ENCODE assay signal across 1 cellular context in the genomic region with DNA sequence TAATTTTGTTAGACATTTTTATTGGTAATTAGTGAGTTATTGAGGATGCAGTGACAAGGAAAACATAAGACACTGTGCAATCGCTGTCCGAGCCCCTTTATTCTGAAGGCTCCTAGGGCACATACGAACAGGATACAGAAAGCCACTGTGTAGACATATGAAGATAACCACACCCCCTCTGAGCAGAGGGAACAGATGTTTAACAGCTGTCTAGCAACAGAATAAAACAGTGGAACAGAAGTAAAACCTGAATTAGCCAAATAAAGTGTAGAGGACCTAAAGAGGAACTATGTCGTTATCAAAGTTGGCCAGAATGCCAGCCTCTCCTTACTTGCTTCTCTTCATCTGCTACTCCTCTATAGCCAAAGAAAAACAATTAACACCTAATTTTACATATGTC.
TF ChIP-seq lines count a peak whose summit lies in the region.

No MANE protein-coding gene starts in this region.

TF ChIP-seq in K562, 482 proteins besides CTCF, POLR2A, EP300 and RAD21 (continued from another document):
- TF ChIP-seq ZMIZ1 (IDR thresholded peaks at IDR 0.05; ENCODE audit: low read depth in 2 of 2, low read length in 2 of 2): no peak
- no peak for TF ChIP-seq FOXP1 (CRISPR knock-in tag; IDR thresholded peaks at IDR 0.05)
- TF ChIP-seq ETS2 (tag; IDR thresholded peaks at IDR 0.05; ENCODE audit: borderline replicate concordance, poor library complexity, severe bottlenecking): no peak
- no peak for TF ChIP-seq SRSF7 (optimal IDR thresholded peaks at IDR 0.05; ENCODE audit: low read depth, low read length)
- no peak for TF ChIP-seq CCAR2 (IDR thresholded peaks at IDR 0.05; ENCODE audit: low read depth, low read length)
- no peak for TF ChIP-seq ZBTB17 (CRISPR knock-in tag; IDR thresholded peaks at IDR 0.05)
- TF ChIP-seq FOSL1 (tag; conservative IDR thresholded peaks at IDR 0.05): no peak
- TF ChIP-seq ZNF384 (IDR thresholded peaks at IDR 0.05; ENCODE audit: low read depth, low read length): no peak
- no peak for TF ChIP-seq MED1 (CRISPR knock-in tag; IDR thresholded peaks at IDR 0.05; ENCODE audit: borderline replicate concordance)
- no peak for TF ChIP-seq ZNF75A (CRISPR knock-in tag; IDR thresholded peaks at IDR 0.05)
- no peak for TF ChIP-seq ZNF146 (CRISPR knock-in tag; IDR thresholded peaks at IDR 0.05; ENCODE audit: unreplicated experiment)
- no peak for TF ChIP-seq NR2C2 (CRISPR knock-in tag; IDR thresholded peaks at IDR 0.05)
- no peak for TF ChIP-seq NR2C2 (tag; IDR thresholded peaks at IDR 0.05)
- TF ChIP-seq ZSCAN32 (CRISPR knock-in tag; IDR thresholded peaks at IDR 0.05): no peak
- peak; percentile 27; the same call in 1 of the 2 replicates for TF ChIP-seq NCOR1 (IDR thresholded peaks at IDR 0.05)
- TF ChIP-seq, protein P1, sequence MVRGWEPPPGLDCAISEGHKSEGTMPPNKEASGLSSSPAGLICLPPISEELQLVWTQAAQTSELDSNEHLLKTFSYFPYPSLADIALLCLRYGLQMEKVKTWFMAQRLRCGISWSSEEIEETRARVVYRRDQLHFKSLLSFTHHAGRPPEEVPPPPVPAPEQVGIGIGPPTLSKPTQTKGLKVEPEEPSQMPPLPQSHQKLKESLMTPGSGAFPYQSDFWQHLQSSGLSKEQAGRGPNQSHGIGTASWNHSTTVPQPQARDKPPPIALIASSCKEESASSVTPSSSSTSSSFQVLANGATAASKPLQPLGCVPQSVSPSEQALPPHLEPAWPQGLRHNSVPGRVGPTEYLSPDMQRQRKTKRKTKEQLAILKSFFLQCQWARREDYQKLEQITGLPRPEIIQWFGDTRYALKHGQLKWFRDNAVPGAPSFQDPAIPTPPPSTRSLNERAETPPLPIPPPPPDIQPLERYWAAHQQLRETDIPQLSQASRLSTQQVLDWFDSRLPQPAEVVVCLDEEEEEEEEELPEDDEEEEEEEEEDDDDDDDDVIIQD (CRISPR knock-in tag; IDR thresholded peaks at IDR 0.05): no peak
- TF ChIP-seq SIRT6 (IDR thresholded peaks at IDR 0.05; ENCODE audit: low read depth, low read length): no peak
- TF ChIP-seq, protein P2, sequence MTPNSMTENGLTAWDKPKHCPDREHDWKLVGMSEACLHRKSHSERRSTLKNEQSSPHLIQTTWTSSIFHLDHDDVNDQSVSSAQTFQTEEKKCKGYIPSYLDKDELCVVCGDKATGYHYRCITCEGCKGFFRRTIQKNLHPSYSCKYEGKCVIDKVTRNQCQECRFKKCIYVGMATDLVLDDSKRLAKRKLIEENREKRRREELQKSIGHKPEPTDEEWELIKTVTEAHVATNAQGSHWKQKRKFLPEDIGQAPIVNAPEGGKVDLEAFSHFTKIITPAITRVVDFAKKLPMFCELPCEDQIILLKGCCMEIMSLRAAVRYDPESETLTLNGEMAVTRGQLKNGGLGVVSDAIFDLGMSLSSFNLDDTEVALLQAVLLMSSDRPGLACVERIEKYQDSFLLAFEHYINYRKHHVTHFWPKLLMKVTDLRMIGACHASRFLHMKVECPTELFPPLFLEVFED (CRISPR knock-in tag; conservative IDR thresholded peaks at IDR 0.05): no peak
- no peak for TF ChIP-seq NUFIP1 (IDR thresholded peaks at IDR 0.05; ENCODE audit: partially characterized antibody)
- TF ChIP-seq, protein P3, sequence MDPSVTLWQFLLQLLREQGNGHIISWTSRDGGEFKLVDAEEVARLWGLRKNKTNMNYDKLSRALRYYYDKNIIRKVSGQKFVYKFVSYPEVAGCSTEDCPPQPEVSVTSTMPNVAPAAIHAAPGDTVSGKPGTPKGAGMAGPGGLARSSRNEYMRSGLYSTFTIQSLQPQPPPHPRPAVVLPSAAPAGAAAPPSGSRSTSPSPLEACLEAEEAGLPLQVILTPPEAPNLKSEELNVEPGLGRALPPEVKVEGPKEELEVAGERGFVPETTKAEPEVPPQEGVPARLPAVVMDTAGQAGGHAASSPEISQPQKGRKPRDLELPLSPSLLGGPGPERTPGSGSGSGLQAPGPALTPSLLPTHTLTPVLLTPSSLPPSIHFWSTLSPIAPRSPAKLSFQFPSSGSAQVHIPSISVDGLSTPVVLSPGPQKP (CRISPR knock-in tag; IDR thresholded peaks at IDR 0.05): no peak
- peak; percentile 35 for TF ChIP-seq RFX1 (IDR thresholded peaks at IDR 0.05)
- TF ChIP-seq SMAD3 (CRISPR knock-in tag; conservative IDR thresholded peaks at IDR 0.05): no peak
- no peak for TF ChIP-seq L3MBTL2 (IDR thresholded peaks at IDR 0.05)
